27 cellular contexts compared by ENCODE assay signal in the genomic region with DNA sequence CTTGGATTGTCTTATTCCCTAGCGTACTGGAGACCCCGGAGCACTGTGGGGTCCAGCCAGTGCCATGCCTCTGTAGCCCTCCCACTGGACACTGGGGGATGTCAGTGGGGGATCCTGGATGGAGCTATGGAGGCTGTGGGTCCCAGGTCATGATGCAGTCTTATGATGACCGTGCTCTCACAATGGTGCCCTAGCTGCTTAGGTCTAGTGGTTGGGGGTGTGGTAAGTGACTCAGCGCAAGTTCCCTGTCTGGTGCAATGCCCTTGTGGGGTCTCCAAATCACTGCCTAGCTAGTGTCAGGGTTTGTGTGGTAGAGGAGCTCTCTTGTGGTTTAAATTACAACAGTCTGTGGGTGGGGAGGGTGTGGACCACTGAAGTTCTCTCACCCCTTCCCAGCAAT.
"Had no signal": no experiment of that assay in that cellular context is flagged by ENCODE, and none has a peak within 500 bp of the region (broad histone marks: within the 10 kb centered on the region; RNA-seq: fewer than 3 reads in every experiment).

No MANE protein-coding gene starts in this region.

- H3K27me3 ChIP-seq: hepatocyte, sigmoid colon, testis had no signal

- H3K4me1 ChIP-seq: left lung, sigmoid colon, testis had no signal

- H3K4me3 ChIP-seq: hepatocyte, left lung, lung, sigmoid colon, testis had no signal

- H3K27ac ChIP-seq: hepatocyte, left lung, sigmoid colon, testis had no signal

- H3K4me1 Mint-ChIP-seq: activated B cell treated with CpG ODN at 0.5 μM for 24 hours, brain had no signal

- H3K4me3 Mint-ChIP-seq: activated B cell treated with CpG ODN at 0.5 μM for 24 hours; activated T-helper 1 cell treated with anti-CD3 and anti-CD28 coated beads, Interleukin-12 subunit alpha, Interleukin-12 subunit beta, Interleukin-2, Interleukin-4 antibody, amounts not matched to agents 30 ng/mL and 10 ng/mL and 1 ng/mL, durations not matched to agents 14 hours and 24 hours and 36 hours; brain; dendritic cell treated with granulocyte-macrophage colony-stimulating factor and Interleukin-4, amounts not matched to agents 40 ng/mL and 50 ng/mL, for 4 days; naive thymus-derived CD4-positive, alpha-beta T cell; T-helper 1 cell treated with Interleukin-12 subunit alpha and Interleukin-12 subunit beta and Interleukin-4 antibody, amounts not matched to agents 30 μg/mL and 1 μg/mL, for 36 hours had no signal

- H3K4me2 ChIP-seq: hepatocyte had no signal

- ATAC-seq: left lung; naive thymus-derived CD4-positive, alpha-beta T cell had no signal

- H3K27ac Mint-ChIP-seq: activated B cell treated with CpG ODN at 0.5 μM for 24 hours; activated T-helper 1 cell treated with anti-CD3 and anti-CD28 coated beads, Interleukin-12 subunit alpha, Interleukin-12 subunit beta, Interleukin-2, Interleukin-4 antibody, amounts not matched to agents 30 ng/mL and 10 ng/mL and 1 ng/mL, durations not matched to agents 14 hours and 24 hours and 36 hours; brain; dendritic cell treated with granulocyte-macrophage colony-stimulating factor and Interleukin-4, amounts not matched to agents 40 ng/mL and 50 ng/mL, for 4 days; naive thymus-derived CD4-positive, alpha-beta T cell; progenitor cell of endocrine pancreas; T-helper 1 cell treated with Interleukin-12 subunit alpha and Interleukin-12 subunit beta and Interleukin-4 antibody, amounts not matched to agents 30 μg/mL and 1 μg/mL, for 36 hours had no signal

- H3K36me3 Mint-ChIP-seq: brain had no signal

- H3K36me3 ChIP-seq: left lung, sigmoid colon had no signal

- H3K27me3 Mint-ChIP-seq: progenitor cell of endocrine pancreas had no signal

- DNase-seq: activated B cell treated with CpG ODN at 0.5 μM for 24 hours; activated CD4-positive, alpha-beta T cell treated with anti-CD3 and anti-CD28 coated beads for 4 hours; activated CD4-positive, alpha-beta T cell treated with anti-CD3 and anti-CD28 coated beads, Interleukin-2, amount 50 U/mL, for 48 hours; activated gamma-delta T cell; activated naive CD4-positive, alpha-beta T cell treated with anti-CD3 and anti-CD28 coated beads, Interleukin-2, amount 50 U/mL, for 16 hours; aorta; effector memory CD4-positive, alpha-beta T cell; foreskin melanocyte; glutamatergic neuron; kidney glomerular epithelial cell; left lung; naive thymus-derived CD4-positive, alpha-beta T cell; retina; sigmoid colon; stimulated activated CD4-positive, alpha-beta T cell treated with anti-CD3 and anti-CD28 coated beads, Interleukin-2, amount 100 ng/mL, for 48 hours; stimulated activated CD8-positive, alpha-beta memory T cell treated with anti-CD3 and anti-CD28 coated beads, Interleukin-4, amount 100 ng/mL, for 48 hours; stimulated activated naive CD4-positive, alpha-beta T cell; T1000; testis; trophoblast cell had no signal

- H3K9me3 ChIP-seq: left lung, testis had no signal
